1 cellular context compared by ENCODE assay signal in genomic region chr1:225772323-225772768, GRCh38.
TF ChIP-seq lines count a peak whose summit lies in the region.

No MANE protein-coding gene starts in this region.

TF ChIP-seq in SK-N-SH, 30 proteins besides CTCF, POLR2A, EP300 and RAD21 (continued from another document):
- TF ChIP-seq USF1 (IDR thresholded peaks at IDR 0.05; ENCODE audit: borderline replicate concordance, low read depth) = no peak
- no peak for TF ChIP-seq EZH2phosphoT487 (IDR thresholded peaks at IDR 0.05; ENCODE audit: borderline replicate concordance, low read depth)
- TF ChIP-seq FOXM1 (IDR thresholded peaks at IDR 0.05; ENCODE audit: low read depth) = no peak
- TF ChIP-seq FOXJ3 (CRISPR knock-in tag; IDR thresholded peaks at IDR 0.05) = no peak
- TF ChIP-seq SIN3A (IDR thresholded peaks at IDR 0.05; ENCODE audit: borderline replicate concordance, low read depth, low read length) = 0 out of 2 replicates have a peak, but pooled peaks have one; percentile 62
- no peak for TF ChIP-seq RCOR1 (IDR thresholded peaks at IDR 0.05; ENCODE audit: low read length)
- TF ChIP-seq MXI1 (IDR thresholded peaks at IDR 0.05; ENCODE audit: low read depth, low read length) = peak; percentile 63; the same call in 1 of the 2 replicates
- no peak for TF ChIP-seq POLR2AphosphoS5 (IDR thresholded peaks at IDR 0.05; ENCODE audit: low read depth, low read length)
